In the genomic region with DNA sequence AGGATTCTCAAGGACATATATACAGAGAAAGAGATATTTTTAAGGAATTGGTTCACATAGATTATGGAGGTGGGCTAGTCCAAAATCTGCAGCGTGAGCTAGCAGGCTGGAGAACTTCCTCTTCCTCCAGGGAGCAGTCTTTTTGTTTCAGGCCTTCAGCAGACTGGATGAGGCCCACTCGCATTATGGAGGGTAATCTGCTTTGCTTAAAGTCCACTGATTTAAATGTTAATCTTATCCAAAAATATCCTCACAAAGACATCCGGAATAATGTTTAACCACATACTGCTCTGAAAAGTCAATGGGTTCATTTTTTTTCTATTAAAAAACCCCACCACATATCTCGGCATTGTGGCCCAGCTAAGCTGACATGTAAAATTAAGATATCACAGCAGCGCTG, we compare ENCODE assay signal across 1 cellular context.
TF ChIP-seq lines count a peak whose summit lies in the region.

No MANE protein-coding gene starts in this region.

TF ChIP-seq in K562, 482 proteins besides CTCF, POLR2A, EP300 and RAD21:
- TF ChIP-seq ZNF586 (CRISPR knock-in tag; conservative IDR thresholded peaks at IDR 0.05) (no peak), MAFK (IDR thresholded peaks at IDR 0.05; ENCODE audit: low read length) (no peak), ZFX (CRISPR knock-in tag; IDR thresholded peaks at IDR 0.05) (peak; percentile 54), ZBTB40 (IDR thresholded peaks at IDR 0.05) (no peak), ZBTB40 (CRISPR knock-in tag; IDR thresholded peaks at IDR 0.05) (no peak), EWSR1 (IDR thresholded peaks at IDR 0.05; ENCODE audit: borderline replicate concordance, low read depth, partially characterized antibody) (no peak), RFX1 (IDR thresholded peaks at IDR 0.05) (no peak), STAG1 (CRISPR knock-in tag; IDR thresholded peaks at IDR 0.05; ENCODE audit: borderline replicate concordance) (no peak), BHLHE40 (IDR thresholded peaks at IDR 0.05; ENCODE audit: low read length) (no peak)
- TF ChIP-seq, protein P1, sequence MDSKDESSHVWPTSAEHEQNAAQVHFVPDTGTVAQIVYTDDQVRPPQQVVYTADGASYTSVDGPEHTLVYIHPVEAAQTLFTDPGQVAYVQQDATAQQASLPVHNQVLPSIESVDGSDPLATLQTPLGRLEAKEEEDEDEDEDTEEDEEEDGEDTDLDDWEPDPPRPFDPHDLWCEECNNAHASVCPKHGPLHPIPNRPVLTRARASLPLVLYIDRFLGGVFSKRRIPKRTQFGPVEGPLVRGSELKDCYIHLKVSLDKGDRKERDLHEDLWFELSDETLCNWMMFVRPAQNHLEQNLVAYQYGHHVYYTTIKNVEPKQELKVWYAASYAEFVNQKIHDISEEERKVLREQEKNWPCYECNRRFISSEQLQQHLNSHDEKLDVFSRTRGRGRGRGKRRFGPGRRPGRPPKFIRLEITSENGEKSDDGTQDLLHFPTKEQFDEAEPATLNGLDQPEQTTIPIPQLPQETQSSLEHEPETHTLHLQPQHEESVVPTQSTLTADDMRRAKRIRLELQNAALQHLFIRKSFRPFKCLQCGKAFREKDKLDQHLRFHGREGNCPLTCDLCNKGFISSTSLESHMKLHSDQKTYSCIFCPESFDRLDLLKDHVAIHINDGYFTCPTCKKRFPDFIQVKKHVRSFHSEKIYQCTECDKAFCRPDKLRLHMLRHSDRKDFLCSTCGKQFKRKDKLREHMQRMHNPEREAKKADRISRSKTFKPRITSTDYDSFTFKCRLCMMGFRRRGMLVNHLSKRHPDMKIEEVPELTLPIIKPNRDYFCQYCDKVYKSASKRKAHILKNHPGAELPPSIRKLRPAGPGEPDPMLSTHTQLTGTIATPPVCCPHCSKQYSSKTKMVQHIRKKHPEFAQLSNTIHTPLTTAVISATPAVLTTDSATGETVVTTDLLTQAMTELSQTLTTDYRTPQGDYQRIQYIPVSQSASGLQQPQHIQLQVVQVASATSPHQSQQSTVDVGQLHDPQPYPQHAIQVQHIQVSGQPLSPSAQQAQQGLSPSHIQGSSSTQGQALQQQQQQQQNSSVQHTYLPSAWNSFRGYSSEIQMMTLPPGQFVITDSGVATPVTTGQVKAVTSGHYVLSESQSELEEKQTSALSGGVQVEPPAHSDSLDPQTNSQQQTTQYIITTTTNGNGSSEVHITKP (IDR thresholded peaks at IDR 0.05; ENCODE audit: partially characterized antibody) = peak; percentile 20
